Comparison of ENCODE assay signal across 1 cellular context in the genomic region with DNA sequence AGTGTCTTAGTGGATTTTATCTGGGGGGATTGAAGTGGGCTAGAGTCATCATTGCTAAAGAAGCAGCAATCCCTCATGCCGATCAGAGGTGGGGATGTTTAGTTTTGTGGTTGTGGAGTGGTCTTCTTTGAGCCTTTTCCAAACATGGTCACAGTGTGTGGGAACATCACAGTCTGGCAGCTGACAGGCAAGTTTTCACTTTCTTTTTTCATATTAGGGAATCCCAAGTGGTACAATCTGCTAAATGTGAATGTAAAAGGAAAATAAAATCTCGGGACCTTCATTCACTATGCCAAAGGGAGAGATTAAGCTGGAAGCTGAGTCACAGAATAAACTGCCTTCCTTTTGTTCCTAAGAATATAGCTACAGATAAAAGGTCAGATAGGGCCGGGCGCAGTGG.
TF ChIP-seq lines count a peak whose summit lies in the region.

No MANE protein-coding gene starts in this region.

TF ChIP-seq in liver, 16 proteins besides CTCF, POLR2A, EP300 and RAD21:
- TF ChIP-seq NR2F2 (IDR thresholded peaks at IDR 0.05) (no peak), FOXA1 (IDR thresholded peaks at IDR 0.05) (no peak), YY1 (IDR thresholded peaks at IDR 0.05) (peak; percentile 37)
- TF ChIP-seq, protein P1, sequence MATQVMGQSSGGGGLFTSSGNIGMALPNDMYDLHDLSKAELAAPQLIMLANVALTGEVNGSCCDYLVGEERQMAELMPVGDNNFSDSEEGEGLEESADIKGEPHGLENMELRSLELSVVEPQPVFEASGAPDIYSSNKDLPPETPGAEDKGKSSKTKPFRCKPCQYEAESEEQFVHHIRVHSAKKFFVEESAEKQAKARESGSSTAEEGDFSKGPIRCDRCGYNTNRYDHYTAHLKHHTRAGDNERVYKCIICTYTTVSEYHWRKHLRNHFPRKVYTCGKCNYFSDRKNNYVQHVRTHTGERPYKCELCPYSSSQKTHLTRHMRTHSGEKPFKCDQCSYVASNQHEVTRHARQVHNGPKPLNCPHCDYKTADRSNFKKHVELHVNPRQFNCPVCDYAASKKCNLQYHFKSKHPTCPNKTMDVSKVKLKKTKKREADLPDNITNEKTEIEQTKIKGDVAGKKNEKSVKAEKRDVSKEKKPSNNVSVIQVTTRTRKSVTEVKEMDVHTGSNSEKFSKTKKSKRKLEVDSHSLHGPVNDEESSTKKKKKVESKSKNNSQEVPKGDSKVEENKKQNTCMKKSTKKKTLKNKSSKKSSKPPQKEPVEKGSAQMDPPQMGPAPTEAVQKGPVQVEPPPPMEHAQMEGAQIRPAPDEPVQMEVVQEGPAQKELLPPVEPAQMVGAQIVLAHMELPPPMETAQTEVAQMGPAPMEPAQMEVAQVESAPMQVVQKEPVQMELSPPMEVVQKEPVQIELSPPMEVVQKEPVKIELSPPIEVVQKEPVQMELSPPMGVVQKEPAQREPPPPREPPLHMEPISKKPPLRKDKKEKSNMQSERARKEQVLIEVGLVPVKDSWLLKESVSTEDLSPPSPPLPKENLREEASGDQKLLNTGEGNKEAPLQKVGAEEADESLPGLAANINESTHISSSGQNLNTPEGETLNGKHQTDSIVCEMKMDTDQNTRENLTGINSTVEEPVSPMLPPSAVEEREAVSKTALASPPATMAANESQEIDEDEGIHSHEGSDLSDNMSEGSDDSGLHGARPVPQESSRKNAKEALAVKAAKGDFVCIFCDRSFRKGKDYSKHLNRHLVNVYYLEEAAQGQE (IDR thresholded peaks at IDR 0.05): no peak
- TF ChIP-seq, protein P2, sequence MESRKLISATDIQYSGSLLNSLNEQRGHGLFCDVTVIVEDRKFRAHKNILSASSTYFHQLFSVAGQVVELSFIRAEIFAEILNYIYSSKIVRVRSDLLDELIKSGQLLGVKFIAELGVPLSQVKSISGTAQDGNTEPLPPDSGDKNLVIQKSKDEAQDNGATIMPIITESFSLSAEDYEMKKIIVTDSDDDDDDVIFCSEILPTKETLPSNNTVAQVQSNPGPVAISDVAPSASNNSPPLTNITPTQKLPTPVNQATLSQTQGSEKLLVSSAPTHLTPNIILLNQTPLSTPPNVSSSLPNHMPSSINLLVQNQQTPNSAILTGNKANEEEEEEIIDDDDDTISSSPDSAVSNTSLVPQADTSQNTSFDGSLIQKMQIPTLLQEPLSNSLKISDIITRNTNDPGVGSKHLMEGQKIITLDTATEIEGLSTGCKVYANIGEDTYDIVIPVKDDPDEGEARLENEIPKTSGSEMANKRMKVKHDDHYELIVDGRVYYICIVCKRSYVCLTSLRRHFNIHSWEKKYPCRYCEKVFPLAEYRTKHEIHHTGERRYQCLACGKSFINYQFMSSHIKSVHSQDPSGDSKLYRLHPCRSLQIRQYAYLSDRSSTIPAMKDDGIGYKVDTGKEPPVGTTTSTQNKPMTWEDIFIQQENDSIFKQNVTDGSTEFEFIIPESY (IDR thresholded peaks at IDR 0.05): no peak
